In the genomic region with DNA sequence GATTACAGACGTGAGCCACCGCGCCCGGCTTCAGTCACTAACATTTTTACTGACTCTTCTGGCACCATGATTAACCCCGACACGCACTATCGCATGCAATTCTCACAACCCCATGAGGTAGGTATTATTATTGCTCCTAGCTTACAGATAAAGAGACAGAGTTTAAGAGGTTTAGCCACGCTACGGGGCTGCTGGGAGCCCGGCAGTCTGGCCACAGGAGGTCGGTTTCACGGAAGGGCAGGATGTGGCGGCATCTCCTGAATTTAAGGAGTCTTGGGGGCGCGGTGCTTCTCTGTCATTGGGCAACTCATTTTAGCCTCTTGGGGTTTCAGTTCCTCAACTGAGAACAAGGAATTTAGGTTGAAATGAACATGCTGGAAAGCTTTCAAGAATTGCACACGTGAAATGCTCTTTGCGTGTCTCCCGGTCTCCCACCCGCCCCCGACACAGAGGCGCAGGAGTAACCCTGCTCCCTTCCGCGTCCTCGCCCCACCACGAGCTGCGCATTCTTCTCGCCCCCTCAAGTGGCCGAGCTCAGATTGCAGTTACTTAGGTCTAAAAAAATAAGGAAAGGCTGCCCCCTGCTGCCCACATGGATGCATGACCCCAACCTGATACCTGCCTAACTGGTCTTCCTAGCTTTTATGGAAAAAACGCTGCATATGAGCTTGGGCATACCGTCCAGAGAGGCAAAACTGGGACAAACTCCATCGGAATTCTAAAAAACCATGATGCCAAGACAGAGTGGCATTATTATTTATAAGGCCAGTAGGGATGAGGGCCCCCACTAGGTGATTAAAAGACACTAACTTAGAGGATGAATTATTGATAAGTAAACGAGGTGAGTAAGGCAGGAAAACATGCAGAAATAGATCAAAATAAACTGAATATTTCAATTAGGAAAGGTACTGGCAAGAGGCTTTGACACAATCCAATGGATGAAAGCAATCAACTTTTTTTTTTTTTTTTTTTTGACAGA, we compare ENCODE assay signal across 8 cellular contexts. TPM values are rescaled to one million over a fixed set of nuclear protein-coding genes. Genes with fewer than 3 reads are reported as not detected.
DNase-seq lines count a peak whose midpoint lies in the region; ATAC-seq, FAIRE-seq and TF ChIP-seq lines count a peak whose summit lies in the region.

No MANE protein-coding gene starts in this region.

- FAIRE-seq in D721Med (lab: Jason Lieb, UNC) = no peak

- peak overlapping the region; percentile 66 for H3K4me3 Mint-ChIP-seq in activated CD8-positive, alpha-beta T cell treated with anti-CD3 and anti-CD28 coated beads for 36 hours

- peak overlapping the region; percentile 90 for H3K27ac ChIP-seq in effector memory CD4-positive, alpha-beta T cell (ENCODE audit: insufficient read depth, low read length, poor library complexity, severe bottlenecking)

- no peaks in the 10 kb centered on the region for H3K4me1 ChIP-seq in effector memory CD4-positive, alpha-beta T cell (ENCODE audit: control insufficient read depth, insufficient read depth, low read length, poor library complexity, severe bottlenecking)

- intact Hi-C loops in activated CD8-positive, alpha-beta T cell treated with anti-CD3 and anti-CD28 coated beads for 36 hours (cut with micrococcal nuclease) = loop anchor here (1.0 to 5.0 kb wide), 3 partner anchors 70 to 151 kb away; no protein-coding TSS in a partner anchor

- H3K9me3 ChIP-seq in effector memory CD4-positive, alpha-beta T cell (ENCODE audit: control insufficient read depth, low read length) = no peaks in the 10 kb centered on the region

- CTCF ChIA-PET in activated CD8-positive, alpha-beta T cell treated with anti-CD3 and anti-CD28 coated beads for 36 hours (lab: Charles Lee) = interaction anchor here (0.7 to 4.5 kb wide), 30 partner anchors 9 to 320 kb away, joined by 3 to 76 read pairs (median 5); no protein-coding TSS in a partner anchor

- peak; percentile 99 for TF ChIP-seq CTCF in D721Med (IDR thresholded peaks at IDR 0.05; ENCODE audit: insufficient read depth, missing control alignments)
- TF ChIP-seq CTCF in activated CD8-positive, alpha-beta T cell treated with anti-CD3 and anti-CD28 coated beads for 36 hours (IDR thresholded peaks at IDR 0.05) = peak; percentile 69

- no peaks in the 10 kb centered on the region for H3K27me3 Mint-ChIP-seq in activated CD8-positive, alpha-beta T cell treated with anti-CD3 and anti-CD28 coated beads for 36 hours

- H3K9me3 Mint-ChIP-seq in activated CD8-positive, alpha-beta T cell treated with anti-CD3 and anti-CD28 coated beads for 36 hours = no peaks in the 10 kb centered on the region

- H3K4me1 Mint-ChIP-seq in activated CD8-positive, alpha-beta T cell treated with anti-CD3 and anti-CD28 coated beads for 36 hours (ENCODE audit: low read depth) = peaks cover 6% of the 10 kb centered on the region

- H3K36me3 ChIP-seq in effector memory CD4-positive, alpha-beta T cell (ENCODE audit: control insufficient read depth, insufficient read depth, low read length) = no peaks in the 10 kb centered on the region

- no peaks in the 10 kb centered on the region for H3K27me3 ChIP-seq in effector memory CD4-positive, alpha-beta T cell (replicated peaks; ENCODE audit: control insufficient read depth, insufficient read depth, low read length, poor library complexity, severe bottlenecking)

- ATAC-seq in GM21390 (IDR thresholded peaks at IDR 0.05; ENCODE audit: unreplicated experiment) = peak; percentile 92
- ATAC-seq in activated CD8-positive, alpha-beta T cell treated with anti-CD3 and anti-CD28 coated beads for 36 hours = peak; percentile 47

- H3K27ac Mint-ChIP-seq in activated CD8-positive, alpha-beta T cell treated with anti-CD3 and anti-CD28 coated beads for 36 hours = peak overlapping the region; percentile 81

- POLR2A ChIA-PET in activated CD8-positive, alpha-beta T cell treated with anti-CD3 and anti-CD28 coated beads for 36 hours (lab: Charles Lee) = interaction anchor here (0.6 to 20.9 kb wide), 4 partner anchors 24 to 248 kb away, joined by 3 to 1391 read pairs (median 3); no protein-coding TSS in a partner anchor

- H3K36me3 Mint-ChIP-seq in activated CD8-positive, alpha-beta T cell treated with anti-CD3 and anti-CD28 coated beads for 36 hours (ENCODE audit: low read depth) = peaks cover 14% of the 10 kb centered on the region

- H3K4me3 ChIP-seq in effector memory CD4-positive, alpha-beta T cell (ENCODE audit: insufficient read depth, low read depth, low read length, poor library complexity, severe bottlenecking) = peak overlapping the region; percentile 39

- DNase-seq in D721Med (ENCODE audit: insufficient read length, low spot score) = peak; percentile 70
- peak; percentile 72 for DNase-seq in HS-27A (ENCODE audit: low read depth)
- DNase-seq in NCI-H82 (lab: John Stamatoyannopoulos, UW) = peak; percentile 95
- DNase-seq in activated CD8-positive, alpha-beta T cell treated with anti-CD3 and anti-CD28 coated beads for 36 hours = peak; percentile 90
- DNase-seq in effector memory CD4-positive, alpha-beta T cell = peak; percentile 47 to 73 (median 58)
- DNase-seq in medulla oblongata (ENCODE audit: extremely low spot score) = peak; percentile 90
- peak; percentile 52 to 57 for DNase-seq in stimulated activated CD8-positive, alpha-beta memory T cell treated with anti-CD3 and anti-CD28 coated beads, Interleukin-7, amount 100 ng/mL, for 1 hour (ENCODE audit: low read depth in 2 of 2)

RNA-seq across cellular contexts. Expression of gene PRSS2, which starts 12.4 kb away (rescaled TPM):
- not detected for total RNA-seq in activated CD8-positive, alpha-beta T cell treated with anti-CD3 and anti-CD28 coated beads for 36 hours

RNA-seq across cellular contexts. Expression of gene PRSS1, which starts 33.9 kb away (rescaled TPM):
- not detected for total RNA-seq in activated CD8-positive, alpha-beta T cell treated with anti-CD3 and anti-CD28 coated beads for 36 hours

Comparison
In these comparisons a context has a peak if more than half of its experiments do, and no peak if none do; other contexts are left out.
1. Peak in every context shown above with its lines: DNase-seq, ATAC-seq, H3K4me3 ChIP-seq and H3K27ac ChIP-seq.